In the genomic region with DNA sequence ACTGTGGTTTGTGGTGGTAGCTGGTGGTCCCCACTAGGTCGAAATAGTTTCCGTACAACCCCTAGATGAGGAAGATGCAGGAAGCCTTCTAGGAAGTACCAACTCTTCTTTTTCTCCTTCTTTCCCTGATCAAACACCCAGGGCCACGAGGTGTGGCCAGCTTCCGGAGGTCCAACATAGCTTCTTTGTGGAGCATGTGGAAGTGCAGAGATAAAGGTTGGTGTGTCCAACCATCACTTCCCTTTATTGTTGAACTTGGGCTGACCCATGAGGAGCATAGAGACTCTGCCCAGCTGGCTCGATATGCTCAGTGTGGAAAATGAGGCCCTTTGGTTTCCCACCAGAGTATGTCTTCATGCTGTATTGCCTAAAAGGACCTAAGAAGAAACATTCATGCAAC, we compare ENCODE assay signal across 1 cellular context.
TF ChIP-seq lines count a peak whose summit lies in the region.

No MANE protein-coding gene starts in this region.

TF ChIP-seq in K562, 482 proteins besides CTCF, POLR2A, EP300 and RAD21 (continued from another document):
- TF ChIP-seq ZNF444 (CRISPR knock-in tag; IDR thresholded peaks at IDR 0.05) (no peak), TEAD4 (IDR thresholded peaks at IDR 0.05; ENCODE audit: low read length) (peak; percentile 63; the same call in 1 of the 2 replicates), TEAD4 (CRISPR knock-in tag; IDR thresholded peaks at IDR 0.05; ENCODE audit: borderline replicate concordance) (no peak), CREBBP (IDR thresholded peaks at IDR 0.05; ENCODE audit: low read depth, low read length) (no peak), SMARCB1 (IDR thresholded peaks at IDR 0.05; ENCODE audit: insufficient read length, low read depth) (no peak), ZNF76 (CRISPR knock-in tag; IDR thresholded peaks at IDR 0.05; ENCODE audit: borderline replicate concordance) (no peak), ETV5 (CRISPR knock-in tag; IDR thresholded peaks at IDR 0.05; ENCODE audit: low read depth) (peak; percentile 43; the same call in 1 of the 2 replicates), TCF3 (CRISPR knock-in tag; IDR thresholded peaks at IDR 0.05) (peak; percentile 57), BCOR (IDR thresholded peaks at IDR 0.05) (no peak), XRCC4 (IDR thresholded peaks at IDR 0.05; ENCODE audit: extremely low read depth, insufficient read depth, insufficient read length) (no peak), POLR2H (tag; IDR thresholded peaks at IDR 0.05; ENCODE audit: low read depth) (no peak), POLR2B (IDR thresholded peaks at IDR 0.05; ENCODE audit: low read depth, partially characterized antibody) (no peak), RUNX1 (IDR thresholded peaks at IDR 0.05; ENCODE audit: low read depth) (no peak), HIVEP1 (CRISPR knock-in tag; IDR thresholded peaks at IDR 0.05) (no peak), NFE2 (IDR thresholded peaks at IDR 0.05; ENCODE audit: low read depth) (no peak), NFIC (IDR thresholded peaks at IDR 0.05) (no peak), FOXM1 (IDR thresholded peaks at IDR 0.05; ENCODE audit: low read depth) (no peak), FOXM1 (CRISPR knock-in tag; IDR thresholded peaks at IDR 0.05; ENCODE audit: low read depth) (no peak), L3MBTL2 (IDR thresholded peaks at IDR 0.05) (peak; percentile 92), SMARCC2 (IDR thresholded peaks at IDR 0.05; ENCODE audit: low read depth) (no peak), GABPB1 (CRISPR knock-in tag; IDR thresholded peaks at IDR 0.05) (no peak), RCOR1 (IDR thresholded peaks at IDR 0.05; ENCODE audit: borderline replicate concordance in 1 of 2, low read depth in 2 of 2, low read length in 2 of 2) (peak in 1 of 2 experiments; percentile 82; a peak in 1 of 4 replicates), SRSF9 (IDR thresholded peaks at IDR 0.05; ENCODE audit: borderline replicate concordance, low read depth, low read length) (no peak), ZNF644 (tag; IDR thresholded peaks at IDR 0.05; ENCODE audit: low read depth) (no peak), NCOR1 (IDR thresholded peaks at IDR 0.05) (peak; percentile 31; the same call in 1 of the 2 replicates), TCF7 (IDR thresholded peaks at IDR 0.05; ENCODE audit: borderline replicate concordance) (no peak), SPI1 (IDR thresholded peaks at IDR 0.05; ENCODE audit: borderline replicate concordance, low read depth, low read length) (peak; percentile 95), TBP (optimal IDR thresholded peaks at IDR 0.05; ENCODE audit: low read depth, low read length) (peak; percentile 32), POLR2G (IDR thresholded peaks at IDR 0.05; ENCODE audit: low read depth, low read length) (no peak), ZNF780A (CRISPR knock-in tag; IDR thresholded peaks at IDR 0.05) (no peak), PHF20 (IDR thresholded peaks at IDR 0.05; ENCODE audit: partially characterized antibody) (no peak)
- TF ChIP-seq, protein P1, sequence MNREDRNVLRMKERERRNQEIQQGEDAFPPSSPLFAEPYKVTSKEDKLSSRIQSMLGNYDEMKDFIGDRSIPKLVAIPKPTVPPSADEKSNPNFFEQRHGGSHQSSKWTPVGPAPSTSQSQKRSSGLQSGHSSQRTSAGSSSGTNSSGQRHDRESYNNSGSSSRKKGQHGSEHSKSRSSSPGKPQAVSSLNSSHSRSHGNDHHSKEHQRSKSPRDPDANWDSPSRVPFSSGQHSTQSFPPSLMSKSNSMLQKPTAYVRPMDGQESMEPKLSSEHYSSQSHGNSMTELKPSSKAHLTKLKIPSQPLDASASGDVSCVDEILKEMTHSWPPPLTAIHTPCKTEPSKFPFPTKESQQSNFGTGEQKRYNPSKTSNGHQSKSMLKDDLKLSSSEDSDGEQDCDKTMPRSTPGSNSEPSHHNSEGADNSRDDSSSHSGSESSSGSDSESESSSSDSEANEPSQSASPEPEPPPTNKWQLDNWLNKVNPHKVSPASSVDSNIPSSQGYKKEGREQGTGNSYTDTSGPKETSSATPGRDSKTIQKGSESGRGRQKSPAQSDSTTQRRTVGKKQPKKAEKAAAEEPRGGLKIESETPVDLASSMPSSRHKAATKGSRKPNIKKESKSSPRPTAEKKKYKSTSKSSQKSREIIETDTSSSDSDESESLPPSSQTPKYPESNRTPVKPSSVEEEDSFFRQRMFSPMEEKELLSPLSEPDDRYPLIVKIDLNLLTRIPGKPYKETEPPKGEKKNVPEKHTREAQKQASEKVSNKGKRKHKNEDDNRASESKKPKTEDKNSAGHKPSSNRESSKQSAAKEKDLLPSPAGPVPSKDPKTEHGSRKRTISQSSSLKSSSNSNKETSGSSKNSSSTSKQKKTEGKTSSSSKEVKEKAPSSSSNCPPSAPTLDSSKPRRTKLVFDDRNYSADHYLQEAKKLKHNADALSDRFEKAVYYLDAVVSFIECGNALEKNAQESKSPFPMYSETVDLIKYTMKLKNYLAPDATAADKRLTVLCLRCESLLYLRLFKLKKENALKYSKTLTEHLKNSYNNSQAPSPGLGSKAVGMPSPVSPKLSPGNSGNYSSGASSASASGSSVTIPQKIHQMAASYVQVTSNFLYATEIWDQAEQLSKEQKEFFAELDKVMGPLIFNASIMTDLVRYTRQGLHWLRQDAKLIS (CRISPR knock-in tag; IDR thresholded peaks at IDR 0.05): no peak
- TF ChIP-seq, protein P2, sequence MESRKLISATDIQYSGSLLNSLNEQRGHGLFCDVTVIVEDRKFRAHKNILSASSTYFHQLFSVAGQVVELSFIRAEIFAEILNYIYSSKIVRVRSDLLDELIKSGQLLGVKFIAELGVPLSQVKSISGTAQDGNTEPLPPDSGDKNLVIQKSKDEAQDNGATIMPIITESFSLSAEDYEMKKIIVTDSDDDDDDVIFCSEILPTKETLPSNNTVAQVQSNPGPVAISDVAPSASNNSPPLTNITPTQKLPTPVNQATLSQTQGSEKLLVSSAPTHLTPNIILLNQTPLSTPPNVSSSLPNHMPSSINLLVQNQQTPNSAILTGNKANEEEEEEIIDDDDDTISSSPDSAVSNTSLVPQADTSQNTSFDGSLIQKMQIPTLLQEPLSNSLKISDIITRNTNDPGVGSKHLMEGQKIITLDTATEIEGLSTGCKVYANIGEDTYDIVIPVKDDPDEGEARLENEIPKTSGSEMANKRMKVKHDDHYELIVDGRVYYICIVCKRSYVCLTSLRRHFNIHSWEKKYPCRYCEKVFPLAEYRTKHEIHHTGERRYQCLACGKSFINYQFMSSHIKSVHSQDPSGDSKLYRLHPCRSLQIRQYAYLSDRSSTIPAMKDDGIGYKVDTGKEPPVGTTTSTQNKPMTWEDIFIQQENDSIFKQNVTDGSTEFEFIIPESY (CRISPR knock-in tag; IDR thresholded peaks at IDR 0.05): no peak
- TF ChIP-seq, protein P3, sequence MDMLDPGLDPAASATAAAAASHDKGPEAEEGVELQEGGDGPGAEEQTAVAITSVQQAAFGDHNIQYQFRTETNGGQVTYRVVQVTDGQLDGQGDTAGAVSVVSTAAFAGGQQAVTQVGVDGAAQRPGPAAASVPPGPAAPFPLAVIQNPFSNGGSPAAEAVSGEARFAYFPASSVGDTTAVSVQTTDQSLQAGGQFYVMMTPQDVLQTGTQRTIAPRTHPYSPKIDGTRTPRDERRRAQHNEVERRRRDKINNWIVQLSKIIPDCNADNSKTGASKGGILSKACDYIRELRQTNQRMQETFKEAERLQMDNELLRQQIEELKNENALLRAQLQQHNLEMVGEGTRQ (CRISPR knock-in tag; IDR thresholded peaks at IDR 0.05): no peak
- TF ChIP-seq, protein P4, sequence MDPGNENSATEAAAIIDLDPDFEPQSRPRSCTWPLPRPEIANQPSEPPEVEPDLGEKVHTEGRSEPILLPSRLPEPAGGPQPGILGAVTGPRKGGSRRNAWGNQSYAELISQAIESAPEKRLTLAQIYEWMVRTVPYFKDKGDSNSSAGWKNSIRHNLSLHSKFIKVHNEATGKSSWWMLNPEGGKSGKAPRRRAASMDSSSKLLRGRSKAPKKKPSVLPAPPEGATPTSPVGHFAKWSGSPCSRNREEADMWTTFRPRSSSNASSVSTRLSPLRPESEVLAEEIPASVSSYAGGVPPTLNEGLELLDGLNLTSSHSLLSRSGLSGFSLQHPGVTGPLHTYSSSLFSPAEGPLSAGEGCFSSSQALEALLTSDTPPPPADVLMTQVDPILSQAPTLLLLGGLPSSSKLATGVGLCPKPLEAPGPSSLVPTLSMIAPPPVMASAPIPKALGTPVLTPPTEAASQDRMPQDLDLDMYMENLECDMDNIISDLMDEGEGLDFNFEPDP (CRISPR knock-in tag; IDR thresholded peaks at IDR 0.05): no peak
- TF ChIP-seq, protein P5, sequence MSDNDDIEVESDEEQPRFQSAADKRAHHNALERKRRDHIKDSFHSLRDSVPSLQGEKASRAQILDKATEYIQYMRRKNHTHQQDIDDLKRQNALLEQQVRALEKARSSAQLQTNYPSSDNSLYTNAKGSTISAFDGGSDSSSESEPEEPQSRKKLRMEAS (CRISPR knock-in tag; IDR thresholded peaks at IDR 0.05): peak; percentile 92
- TF ChIP-seq, protein P6, sequence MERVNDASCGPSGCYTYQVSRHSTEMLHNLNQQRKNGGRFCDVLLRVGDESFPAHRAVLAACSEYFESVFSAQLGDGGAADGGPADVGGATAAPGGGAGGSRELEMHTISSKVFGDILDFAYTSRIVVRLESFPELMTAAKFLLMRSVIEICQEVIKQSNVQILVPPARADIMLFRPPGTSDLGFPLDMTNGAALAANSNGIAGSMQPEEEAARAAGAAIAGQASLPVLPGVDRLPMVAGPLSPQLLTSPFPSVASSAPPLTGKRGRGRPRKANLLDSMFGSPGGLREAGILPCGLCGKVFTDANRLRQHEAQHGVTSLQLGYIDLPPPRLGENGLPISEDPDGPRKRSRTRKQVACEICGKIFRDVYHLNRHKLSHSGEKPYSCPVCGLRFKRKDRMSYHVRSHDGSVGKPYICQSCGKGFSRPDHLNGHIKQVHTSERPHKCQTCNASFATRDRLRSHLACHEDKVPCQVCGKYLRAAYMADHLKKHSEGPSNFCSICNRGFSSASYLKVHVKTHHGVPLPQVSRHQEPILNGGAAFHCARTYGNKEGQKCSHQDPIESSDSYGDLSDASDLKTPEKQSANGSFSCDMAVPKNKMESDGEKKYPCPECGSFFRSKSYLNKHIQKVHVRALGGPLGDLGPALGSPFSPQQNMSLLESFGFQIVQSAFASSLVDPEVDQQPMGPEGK (CRISPR knock-in tag; IDR thresholded peaks at IDR 0.05; ENCODE audit: borderline replicate concordance): no peak
